28 cellular contexts compared by ENCODE assay signal in genomic region chr7:130683026-130683425, GRCh38. TPM values are rescaled to one million over a fixed set of nuclear protein-coding genes. Genes with fewer than 3 reads are reported as not detected.
"Had no signal": no experiment of that assay in that cellular context is flagged by ENCODE, and none has a peak within 500 bp of the region (broad histone marks: within the 10 kb centered on the region; RNA-seq: fewer than 3 reads in every experiment).

No MANE protein-coding gene starts in this region.

- DNase-seq: activated CD4-positive, alpha-beta memory T cell treated with anti-CD3 and anti-CD28 coated beads for 36 hours; activated CD4-positive, alpha-beta T cell treated with anti-CD3 and anti-CD28 coated beads, Interleukin-2, amount 10 ng/mL, durations not matched to agents 24 days and 14 days; activated CD8-positive, alpha-beta memory T cell treated with anti-CD3 and anti-CD28 coated beads, Interleukin-2, amount 50 U/mL, for 4 hours; activated effector memory CD4-positive, alpha-beta T cell treated with anti-CD3 and anti-CD28 coated beads, Interleukin-2, amount 50 U/mL, for 16 hours; activated naive CD4-positive, alpha-beta T cell treated with anti-CD3 and anti-CD28 coated beads for 36 hours; activated naive CD8-positive, alpha-beta T cell treated with anti-CD3 and anti-CD28 coated beads for 36 hours; activated T-cell treated with anti-CD3 and anti-CD28 coated beads, Interleukin-2, amount 50 U/mL, for 1 hour; dermis blood vessel endothelial cell; effector CD4-positive, alpha-beta T cell; foreskin keratinocyte; heart left ventricle; hypothalamus; naive B cell; nephron progenitor cell; right lobe of liver; stimulated activated CD4-positive, alpha-beta T cell treated with anti-CD3 and anti-CD28 coated beads, Interleukin-2, amount 100 ng/mL, for 48 hours; stimulated activated naive CD8-positive, alpha-beta T cell treated with anti-CD3 and anti-CD28 coated beads, Interleukin-15, Interleukin-2, amounts not matched to agents 100 U/mL and 50 U/mL, for 24 hours; T-helper 9 cell; testis; transverse colon had no signal

- H3K9me3 Mint-ChIP-seq: activated CD4-positive, alpha-beta memory T cell treated with anti-CD3 and anti-CD28 coated beads for 36 hours; activated naive CD4-positive, alpha-beta T cell treated with anti-CD3 and anti-CD28 coated beads for 36 hours; activated naive CD8-positive, alpha-beta T cell treated with anti-CD3 and anti-CD28 coated beads for 36 hours; central memory CD8-positive, alpha-beta T cell; mesothelial cell of epicardium; nephron progenitor cell had no signal

- ATAC-seq: activated CD4-positive, CD25-positive, alpha-beta regulatory T cell treated with anti-CD3 and anti-CD28 coated beads, Interleukin-2, amount 50 U/mL, for 24 hours; foreskin keratinocyte; heart left ventricle; right lobe of liver; stimulated activated naive CD8-positive, alpha-beta T cell treated with anti-CD3 and anti-CD28 coated beads, Interleukin-15, Interleukin-2, amounts not matched to agents 100 U/mL and 50 U/mL, for 24 hours had no signal

- H3K36me3 Mint-ChIP-seq: activated CD4-positive, alpha-beta memory T cell treated with anti-CD3 and anti-CD28 coated beads for 36 hours; activated naive CD8-positive, alpha-beta T cell treated with anti-CD3 and anti-CD28 coated beads for 36 hours; mesothelial cell of epicardium; naive B cell had no signal

- H3K27ac Mint-ChIP-seq: activated CD4-positive, alpha-beta memory T cell treated with anti-CD3 and anti-CD28 coated beads for 36 hours; activated CD4-positive, alpha-beta T cell treated with anti-CD3 and anti-CD28 coated beads, Interleukin-2, amount 10 ng/mL, durations not matched to agents 24 days and 14 days; activated naive CD4-positive, alpha-beta T cell treated with anti-CD3 and anti-CD28 coated beads for 36 hours; activated naive CD8-positive, alpha-beta T cell treated with anti-CD3 and anti-CD28 coated beads for 36 hours; activated T-helper 1 cell treated with anti-CD3 and anti-CD28 coated beads, Interleukin-12 subunit alpha, Interleukin-12 subunit beta, Interleukin-2, Interleukin-4 antibody, amounts not matched to agents 30 ng/mL and 10 ng/mL and 1 ng/mL, durations not matched to agents 14 hours and 24 hours and 36 hours; mesothelial cell of epicardium; naive B cell; nephron progenitor cell had no signal

- FAIRE-seq: TTC549 had no signal

- H3K4me3 Mint-ChIP-seq: activated CD4-positive, alpha-beta memory T cell treated with anti-CD3 and anti-CD28 coated beads for 36 hours; activated CD4-positive, alpha-beta T cell treated with anti-CD3 and anti-CD28 coated beads, Interleukin-2, amount 10 ng/mL, durations not matched to agents 24 days and 14 days; activated naive CD4-positive, alpha-beta T cell treated with anti-CD3 and anti-CD28 coated beads for 36 hours; activated naive CD8-positive, alpha-beta T cell treated with anti-CD3 and anti-CD28 coated beads for 36 hours; activated T-helper 1 cell treated with anti-CD3 and anti-CD28 coated beads, Interleukin-12 subunit alpha, Interleukin-12 subunit beta, Interleukin-2, Interleukin-4 antibody, amounts not matched to agents 30 ng/mL and 10 ng/mL and 1 ng/mL, durations not matched to agents 14 hours and 24 hours and 36 hours; central memory CD8-positive, alpha-beta T cell; mesothelial cell of epicardium; naive B cell; nephron progenitor cell had no signal

- H3K4me1 Mint-ChIP-seq: activated CD4-positive, alpha-beta T cell treated with anti-CD3 and anti-CD28 coated beads, Interleukin-2, amount 10 ng/mL, durations not matched to agents 24 days and 14 days; activated naive CD8-positive, alpha-beta T cell treated with anti-CD3 and anti-CD28 coated beads for 36 hours; central memory CD8-positive, alpha-beta T cell; mesothelial cell of epicardium; naive B cell; nephron progenitor cell had no signal

- H3K27me3 Mint-ChIP-seq: activated CD4-positive, alpha-beta T cell treated with anti-CD3 and anti-CD28 coated beads, Interleukin-2, amount 10 ng/mL, durations not matched to agents 24 days and 14 days had no signal

- H3K4me3 ChIP-seq: ascending aorta, heart left ventricle, right lobe of liver, testis, transverse colon had no signal

RNA-seq across cellular contexts. Expression of gene TSGA13, which starts 3.3 kb away (rescaled TPM):
- polyA plus RNA-seq: fibroblast of lung, foreskin keratinocyte, heart left ventricle, urinary bladder had no signal
